In genomic region chr1:229625893-229626831, GRCh38 we compare ENCODE assay signal across 1 cellular context.
TF ChIP-seq lines count a peak whose summit lies in the region.

TSS of gene TAF5L (minus strand) at chr1:229626122. CDS start at chr1:229614482, 11,640 bp downstream.
TSS of gene URB2 (plus strand) at chr1:229626247. CDS start at chr1:229627634, 1,387 bp downstream.

TF ChIP-seq in SK-N-SH, 30 proteins besides CTCF, POLR2A, EP300 and RAD21 (continued from another document):
- TF ChIP-seq REST (IDR thresholded peaks at IDR 0.05; ENCODE audit: low read depth, low read length) (peak; percentile 46; the same call in 1 of the 2 replicates), CHD2 (IDR thresholded peaks at IDR 0.05; ENCODE audit: low read length, partially characterized antibody) (peak; percentile 72)
- TF ChIP-seq, protein P1, sequence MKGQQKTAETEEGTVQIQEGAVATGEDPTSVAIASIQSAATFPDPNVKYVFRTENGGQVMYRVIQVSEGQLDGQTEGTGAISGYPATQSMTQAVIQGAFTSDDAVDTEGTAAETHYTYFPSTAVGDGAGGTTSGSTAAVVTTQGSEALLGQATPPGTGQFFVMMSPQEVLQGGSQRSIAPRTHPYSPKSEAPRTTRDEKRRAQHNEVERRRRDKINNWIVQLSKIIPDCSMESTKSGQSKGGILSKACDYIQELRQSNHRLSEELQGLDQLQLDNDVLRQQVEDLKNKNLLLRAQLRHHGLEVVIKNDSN (IDR thresholded peaks at IDR 0.05; ENCODE audit: borderline replicate concordance, low read depth) = peak; percentile 82
